10 cellular contexts compared by ENCODE assay signal in genomic region chr1:64960731-64961130, GRCh38. TPM values are rescaled to one million over a fixed set of nuclear protein-coding genes. Genes with fewer than 3 reads are reported as not detected.
DNase-seq lines count a peak whose midpoint lies in the region; ATAC-seq, FAIRE-seq and TF ChIP-seq lines count a peak whose summit lies in the region.
"Had no signal": no experiment of that assay in that cellular context is flagged by ENCODE, and none has a peak within 500 bp of the region (broad histone marks: within the 10 kb centered on the region; RNA-seq: fewer than 3 reads in every experiment).

No MANE protein-coding gene starts in this region.

- in situ Hi-C loops in HepG2 (cut with HindIII; ENCODE audit: extremely low pct_ligation_motif_present, low pct_unique_long_range_greater_than_20kb), result loop anchor here (10.0 kb wide), 1 partner anchor 66 kb away; no protein-coding TSS in a partner anchor

- H3K36me3 ChIP-seq in tibial artery, result no peaks in the 10 kb centered on the region
- H3K36me3 ChIP-seq in HepG2 (replicated peaks in 1 of 2; ENCODE audit: control insufficient read depth in 1 of 2, insufficient read depth in 2 of 2, low read length in 2 of 2), result no peaks in the 10 kb centered on the region
- H3K36me3 ChIP-seq: adrenal gland had no signal

- H3K9me3 Mint-ChIP-seq in activated CD4-positive, alpha-beta memory T cell treated with anti-CD3 and anti-CD28 coated beads, Interleukin-2, amount 10 ng/mL, durations not matched to agents 7 days and 5 days, result no peaks in the 10 kb centered on the region

- H3K4me3 ChIP-seq in tibial artery (no peak overlapping the region), HepG2 (replicated peaks in 1 of 3; ENCODE audit: insufficient read depth in 1 of 3, low read depth in 2 of 3, low read length in 3 of 3) (no peak overlapping the region)
- H3K4me3 ChIP-seq: adrenal gland, K562 had no signal

- H3K79me2 ChIP-seq in HepG2 (ENCODE audit: insufficient read depth, low read length), result peaks cover 95% of the 10 kb centered on the region

- peak overlapping the region; percentile 63 for H3K27ac Mint-ChIP-seq in activated CD4-positive, alpha-beta memory T cell treated with anti-CD3 and anti-CD28 coated beads, Interleukin-2, amount 10 ng/mL, durations not matched to agents 7 days and 5 days

- ATAC-seq in GM19397 (IDR thresholded peaks at IDR 0.05; ENCODE audit: unreplicated experiment), result peak; percentile 65
- ATAC-seq in HG03045 (IDR thresholded peaks at IDR 0.05; ENCODE audit: unreplicated experiment), result peak; percentile 50
- no peak for ATAC-seq in HepG2
- ATAC-seq: K562 had no signal

- POLR2A ChIA-PET in GM10248 (lab: Yijun Ruan, JAX) (no interaction called here), HepG2 (lab: Yijun Ruan, JAX) (interaction anchor here (1.0 kb wide), 1 partner anchor 26 kb away, joined by 3 read pairs; no protein-coding TSS in a partner anchor)
- POLR2A ChIA-PET in activated CD4-positive, alpha-beta memory T cell treated with anti-CD3 and anti-CD28 coated beads, Interleukin-2, amount 10 ng/mL, durations not matched to agents 7 days and 5 days (lab: Charles Lee), result interaction anchor here (0.6 to 3.3 kb wide), 5 partner anchors 38 to 909 kb away, joined by 3 to 14 read pairs (median 6); no protein-coding TSS in a partner anchor

- H3K27me3 Mint-ChIP-seq in activated CD4-positive, alpha-beta memory T cell treated with anti-CD3 and anti-CD28 coated beads, Interleukin-2, amount 10 ng/mL, durations not matched to agents 7 days and 5 days, result no peaks in the 10 kb centered on the region

- no peak for TF ChIP-seq POLR2A in HepG2 (IDR thresholded peaks at IDR 0.05; ENCODE audit: insufficient read depth in 1 of 2, low read depth in 2 of 2, low read length in 2 of 2)

- BruUV-seq in HepG2 (replicated peaks; lab: Mats Ljungman, UMichigan), result no TSS peak

- H4K20me1 ChIP-seq in HepG2 (ENCODE audit: insufficient read depth, low read length), result peaks cover 13% of the 10 kb centered on the region; the same call in 1 of the 2 replicates

- TF ChIP-seq CTCF in GM10248 (IDR thresholded peaks at IDR 0.05; ENCODE audit: control extremely low read depth, extremely low read depth, low read depth, missing control alignments), result no peak
- no peak for TF ChIP-seq CTCF in tibial artery (IDR thresholded peaks at IDR 0.05)
- TF ChIP-seq CTCF in HepG2 (CRISPR knock-in tag; IDR thresholded peaks at IDR 0.05), result no peak

- H3K4me3 Mint-ChIP-seq in activated CD4-positive, alpha-beta memory T cell treated with anti-CD3 and anti-CD28 coated beads, Interleukin-2, amount 10 ng/mL, durations not matched to agents 7 days and 5 days, result peak overlapping the region; percentile 8

- intact Hi-C loops in tibial artery (cut with DNase I; ENCODE audit: low total_unique reads) (no loop called here), cardiac septum (cut with DNase I) (no loop called here), HepG2 (cut with micrococcal nuclease; ENCODE audit: unreplicated experiment) (no loop called here)

- no peak for TF ChIP-seq EP300 in HepG2 (IDR thresholded peaks at IDR 0.05; ENCODE audit: low read depth in 2 of 2, low read length in 2 of 2)
- TF ChIP-seq EP300 in HepG2 (CRISPR knock-in tag; IDR thresholded peaks at IDR 0.05; ENCODE audit: borderline replicate concordance), result no peak

- DNase-seq in GM10248 (ENCODE audit: extremely low spot score) (peak; percentile 51), tibial artery (no peak), SW480 (ENCODE audit: low spot score) (no peak), cardiac septum (ENCODE audit: low spot score) (no peak), HepG2 (ENCODE audit: low spot score) (no peak)
- no peak for DNase-seq in activated CD4-positive, alpha-beta memory T cell treated with anti-CD3 and anti-CD28 coated beads, Interleukin-2, amount 10 ng/mL, durations not matched to agents 7 days and 5 days

- no peak for TF ChIP-seq RAD21 in HepG2 (CRISPR knock-in tag; IDR thresholded peaks at IDR 0.05)

- H3K4me1 Mint-ChIP-seq in activated CD4-positive, alpha-beta memory T cell treated with anti-CD3 and anti-CD28 coated beads, Interleukin-2, amount 10 ng/mL, durations not matched to agents 7 days and 5 days, result peaks cover 60% of the 10 kb centered on the region

- H3K27me3 ChIP-seq in tibial artery (no peaks in the 10 kb centered on the region), HepG2 (ENCODE audit: control insufficient read depth in 1 of 2, insufficient read depth in 2 of 2, low read length in 2 of 2) (peaks cover 0 to 3% of the 10 kb centered on the region in 2 experiments; a peak in 2 of 5 replicates)
- H3K27me3 ChIP-seq: adrenal gland had no signal

- H3K9me3 ChIP-seq in tibial artery (no peaks in the 10 kb centered on the region), HepG2 (ENCODE audit: low read length) (no peaks in the 10 kb centered on the region)
- H3K9me3 ChIP-seq: adrenal gland had no signal

- no peak overlapping the region for H3K4me2 ChIP-seq in HepG2 (ENCODE audit: low read depth, low read length)

- peaks cover 28% of the 10 kb centered on the region for H3K36me3 Mint-ChIP-seq in activated CD4-positive, alpha-beta memory T cell treated with anti-CD3 and anti-CD28 coated beads, Interleukin-2, amount 10 ng/mL, durations not matched to agents 7 days and 5 days (ENCODE audit: low read depth)

- FAIRE-seq in HepG2 (lab: Jason Lieb, UNC), result no peak
- FAIRE-seq: K562 had no signal

- H2AFZ ChIP-seq in HepG2 (ENCODE audit: low read length), result no peak overlapping the region

- no peak overlapping the region for H3K9ac ChIP-seq in HepG2 (ENCODE audit: insufficient read depth, low read depth, low read length)

- CTCF ChIA-PET in GM10248 (lab: Yijun Ruan, JAX), result interaction anchor here (0.8 to 1.8 kb wide), 6 partner anchors 9 to 136 kb away, joined by 3 to 5 read pairs (median 3); no protein-coding TSS in a partner anchor
- CTCF ChIA-PET in activated CD4-positive, alpha-beta memory T cell treated with anti-CD3 and anti-CD28 coated beads, Interleukin-2, amount 10 ng/mL, durations not matched to agents 7 days and 5 days (lab: Charles Lee), result interaction anchor here (1.0 to 1.4 kb wide), 2 partner anchors 9 to 12 kb away, joined by 3 to 12 read pairs; no protein-coding TSS in a partner anchor
- CTCF ChIA-PET in HepG2 (lab: Yijun Ruan, JAX; ENCODE audit: low intra/inter-chr PET ratio, low total read pairs), result no interaction called here

- H3K4me1 ChIP-seq in tibial artery (peaks cover 0 to 42% (median 26%) of the 10 kb centered on the region in 4 donors), HepG2 (ENCODE audit: insufficient read depth, low read length) (peaks cover 36% of the 10 kb centered on the region)

- H3K27ac ChIP-seq in tibial artery (no peak overlapping the region), HepG2 (ENCODE audit: extremely low read length, insufficient read depth, low read length) (no peak overlapping the region)

RNA-seq across cellular contexts. Expression of gene JAK1, which starts 5.6 kb away (rescaled TPM):
- 100 to 1,000 TPM; 204 to 205 TPM for total RNA-seq in activated CD4-positive, alpha-beta memory T cell treated with anti-CD3 and anti-CD28 coated beads, Interleukin-2, amount 10 ng/mL, durations not matched to agents 7 days and 5 days
- total RNA-seq in cardiac septum (76.4 TPM), HepG2 (2016; rRNA removed; fragmentation: Illumina TruSeq; extraction: Trizol) (42.4 and 56.1 TPM in 2 replicates)
- total RNA-seq in HepG2 (2016; cell fraction: cytosol; rRNA removed; fragmentation: Illumina TruSeq; extraction: Trizol; ENCODE audit: low read depth), result 2.9 and 4.1 TPM in 2 replicates
- 41.5 and 53.4 TPM in 2 replicates for total RNA-seq in HepG2 (2016; cell fraction: insoluble cytoplasmic fraction; rRNA removed; fragmentation: Illumina TruSeq; extraction: Trizol)
- 15.3 and 15.6 TPM in 2 replicates for total RNA-seq in HepG2 (2016; cell fraction: membrane; rRNA removed; fragmentation: Illumina TruSeq; extraction: Trizol)
- total RNA-seq in HepG2 (2016; cell fraction: nucleus; rRNA removed; fragmentation: Illumina TruSeq; extraction: Trizol), result 33.8 and 39.0 TPM in 2 replicates
- polyA plus RNA-seq in HepG2 (2011; rRNA removed), result 23.9 and 24.5 TPM in 2 replicates
- polyA plus RNA-seq in HepG2 (2011; cell fraction: cytosol; rRNA removed), result 18.5 and 23.4 TPM in 2 replicates
- 36.4 and 45.4 TPM in 2 replicates for polyA plus RNA-seq in HepG2 (2011; cell fraction: nucleus; rRNA removed)
- polyA plus RNA-seq in HepG2 (2012), result 29.6 and 32.4 TPM in 2 replicates
- 1.1 and 1.5 TPM in 2 replicates for polyA plus RNA-seq in HepG2 (2016; cell fraction: cytosol; fragmentation: Illumina TruSeq; extraction: Trizol; ENCODE audit: low read depth)
- polyA plus RNA-seq in HepG2 (2016; cell fraction: insoluble cytoplasmic fraction; fragmentation: Illumina TruSeq; extraction: Trizol; ENCODE audit: low read depth), result 43.4 and 45.7 TPM in 2 replicates
- polyA plus RNA-seq in HepG2 (2016; cell fraction: membrane; fragmentation: Illumina TruSeq; extraction: Trizol; ENCODE audit: low read depth), result 6.5 and 6.8 TPM in 2 replicates
- polyA plus RNA-seq in HepG2 (2016; cell fraction: nucleus; fragmentation: Illumina TruSeq; extraction: Trizol; ENCODE audit: insufficient read depth, low read depth), result 26.3 and 30.9 TPM in 2 replicates
- polyA minus RNA-seq in HepG2 (2011; rRNA and poly(A)+ RNA removed; ENCODE audit: low replicate concordance), result 45.7 and 51.7 TPM in 2 replicates
- polyA minus RNA-seq in HepG2 (2011; cell fraction: cytosol; rRNA and poly(A)+ RNA removed), result 37.3 and 37.5 TPM in 2 replicates
- 70.8 and 76.0 TPM in 2 replicates for polyA minus RNA-seq in HepG2 (2011; cell fraction: nucleus; rRNA and poly(A)+ RNA removed)
